Comparison of ENCODE assay signal across 27 cellular contexts in genomic region chr10:62121197-62121550, GRCh38.
DNase-seq lines count a peak whose midpoint lies in the region; ATAC-seq, FAIRE-seq and TF ChIP-seq lines count a peak whose summit lies in the region.
"Had no signal": no experiment of that assay in that cellular context is flagged by ENCODE, and none has a peak within 500 bp of the region (broad histone marks: within the 10 kb centered on the region; RNA-seq: fewer than 3 reads in every experiment).

No MANE protein-coding gene starts in this region.

- H3K9me3 ChIP-seq in Karpas-422 (ENCODE audit: low read length), result peaks cover 15% of the 10 kb centered on the region
- no peaks in the 10 kb centered on the region for H3K9me3 ChIP-seq in skeletal muscle satellite cell (replicated peaks; ENCODE audit: low read length)
- H3K9me3 ChIP-seq in HepG2 (ENCODE audit: low read length), result peaks cover 7% of the 10 kb centered on the region; the same call in 1 of the 2 replicates
- H3K9me3 ChIP-seq: testis had no signal

- peak; percentile 93 for ATAC-seq in activated CD8-positive, alpha-beta memory T cell treated with anti-CD3 and anti-CD28 coated beads, Interleukin-2, amount 10 ng/mL, durations not matched to agents 7 days and 5 days
- ATAC-seq in HG03439 (IDR thresholded peaks at IDR 0.05; ENCODE audit: unreplicated experiment) (no peak), HepG2 (no peak)
- ATAC-seq: esophagus mucosa, gastrocnemius medialis had no signal

- POLR2A ChIA-PET in HepG2 (lab: Yijun Ruan, JAX), result no interaction called here

- H3K4me2 ChIP-seq in Karpas-422 (ENCODE audit: low read depth, low read length, poor library complexity, severe bottlenecking) (no peak overlapping the region), skeletal muscle satellite cell (ENCODE audit: low read length) (peak overlapping the region; percentile 1), HepG2 (ENCODE audit: low read depth, low read length) (no peak overlapping the region)
- H3K4me2 ChIP-seq: BLaER1 treated with 17β-estradiol and CSF1 and Interleukin-3, amounts not matched to agents 10 nM and 100 nM; KMS-11 had no signal

- FAIRE-seq in HepG2 (lab: Jason Lieb, UNC), result no peak
- FAIRE-seq: D721Med had no signal

- peaks cover 34% of the 10 kb centered on the region for H3K4me1 Mint-ChIP-seq in activated CD8-positive, alpha-beta memory T cell treated with anti-CD3 and anti-CD28 coated beads, Interleukin-2, amount 10 ng/mL, durations not matched to agents 7 days and 5 days
- peaks cover 18% of the 10 kb centered on the region for H3K4me1 Mint-ChIP-seq in activated naive CD8-positive, alpha-beta T cell (ENCODE audit: low read depth)
- H3K4me1 Mint-ChIP-seq: nephron had no signal

- TF ChIP-seq EP300 in HepG2 (IDR thresholded peaks at IDR 0.05; ENCODE audit: low read depth in 2 of 2, low read length in 2 of 2) (no peak), HepG2 (CRISPR knock-in tag; IDR thresholded peaks at IDR 0.05; ENCODE audit: borderline replicate concordance) (no peak)

- WGBS in HepG2 (ENCODE audit: low lambda C conversion rate), result 62% methylated on average over 1 of the region's 1 CpG

- in situ Hi-C loops in HepG2 (cut with HindIII; ENCODE audit: extremely low pct_ligation_motif_present, low pct_unique_long_range_greater_than_20kb), result no loop called here

- no peak overlapping the region for H3K27ac ChIP-seq in Karpas-422 (ENCODE audit: low read length)
- H3K27ac ChIP-seq in HepG2 (ENCODE audit: extremely low read length, insufficient read depth, low read length), result no peak overlapping the region
- H3K27ac ChIP-seq: BLaER1 treated with 17β-estradiol and CSF1 and Interleukin-3, amounts not matched to agents 10 nM and 100 nM; gastrocnemius medialis; KMS-11; parathyroid adenoma; sigmoid colon; SK-N-MC; testis; uterus had no signal

- intact Hi-C loops in HepG2 (cut with micrococcal nuclease; ENCODE audit: unreplicated experiment), result no loop called here

- H3K4me1 ChIP-seq in Karpas-422 (ENCODE audit: low read length) (peaks cover 9% of the 10 kb centered on the region), skeletal muscle satellite cell (ENCODE audit: control insufficient read depth, insufficient read depth, low read length) (peaks cover 13% of the 10 kb centered on the region), HepG2 (ENCODE audit: insufficient read depth, low read length) (no peaks in the 10 kb centered on the region)
- H3K4me1 ChIP-seq: BLaER1 treated with 17β-estradiol and CSF1 and Interleukin-3, amounts not matched to agents 10 nM and 100 nM; gastrocnemius medialis; parathyroid adenoma; sigmoid colon; testis; uterus had no signal

- H3K27me3 Mint-ChIP-seq in activated CD8-positive, alpha-beta memory T cell treated with anti-CD3 and anti-CD28 coated beads, Interleukin-2, amount 10 ng/mL, durations not matched to agents 7 days and 5 days, result no peaks in the 10 kb centered on the region
- H3K27me3 Mint-ChIP-seq in activated naive CD8-positive, alpha-beta T cell, result no peaks in the 10 kb centered on the region
- H3K27me3 Mint-ChIP-seq: activated naive CD4-positive, alpha-beta T cell treated with anti-CD3 and anti-CD28 coated beads, Interleukin-2, amount 50 U/mL, for 24 hours had no signal

- H3K4me3 ChIP-seq in Karpas-422 (ENCODE audit: low read length), result no peak overlapping the region
- H3K4me3 ChIP-seq in skeletal muscle satellite cell (ENCODE audit: low read length), result no peak overlapping the region
- no peak overlapping the region for H3K4me3 ChIP-seq in HepG2 (replicated peaks in 1 of 3; ENCODE audit: insufficient read depth in 1 of 3, low read depth in 2 of 3, low read length in 3 of 3)
- H3K4me3 ChIP-seq: BLaER1 treated with 17β-estradiol and CSF1 and Interleukin-3, amounts not matched to agents 10 nM and 100 nM; gastrocnemius medialis; sigmoid colon; SK-N-MC; testis; uterus had no signal

- peak overlapping the region; percentile 93 for H3K27ac Mint-ChIP-seq in activated CD8-positive, alpha-beta memory T cell treated with anti-CD3 and anti-CD28 coated beads, Interleukin-2, amount 10 ng/mL, durations not matched to agents 7 days and 5 days
- peak overlapping the region; percentile 51 for H3K27ac Mint-ChIP-seq in activated naive CD8-positive, alpha-beta T cell
- H3K27ac Mint-ChIP-seq: activated naive CD4-positive, alpha-beta T cell treated with anti-CD3 and anti-CD28 coated beads, Interleukin-2, amount 50 U/mL, for 24 hours; nephron had no signal

- TF ChIP-seq RAD21 in HepG2 (CRISPR knock-in tag; IDR thresholded peaks at IDR 0.05), result no peak

- CTCF ChIA-PET in activated CD8-positive, alpha-beta memory T cell treated with anti-CD3 and anti-CD28 coated beads, Interleukin-2, amount 10 ng/mL, durations not matched to agents 7 days and 5 days (lab: Charles Lee), result no interaction called here
- CTCF ChIA-PET in HepG2 (lab: Yijun Ruan, JAX; ENCODE audit: low intra/inter-chr PET ratio, low total read pairs), result no interaction called here

- TF ChIP-seq POLR2A in HepG2 (IDR thresholded peaks at IDR 0.05; ENCODE audit: insufficient read depth in 1 of 2, low read depth in 2 of 2, low read length in 2 of 2), result no peak

- BruUV-seq in HepG2 (replicated peaks; lab: Mats Ljungman, UMichigan), result no TSS peak

- H3K9me3 Mint-ChIP-seq in activated CD8-positive, alpha-beta memory T cell treated with anti-CD3 and anti-CD28 coated beads, Interleukin-2, amount 10 ng/mL, durations not matched to agents 7 days and 5 days (ENCODE audit: low read depth), result peaks cover 25% of the 10 kb centered on the region
- peaks cover 12% of the 10 kb centered on the region for H3K9me3 Mint-ChIP-seq in activated naive CD8-positive, alpha-beta T cell (ENCODE audit: low read depth)

- TF ChIP-seq CTCF in HepG2 (CRISPR knock-in tag; IDR thresholded peaks at IDR 0.05), result no peak

- peaks cover 60% of the 10 kb centered on the region for H3K36me3 Mint-ChIP-seq in activated CD8-positive, alpha-beta memory T cell treated with anti-CD3 and anti-CD28 coated beads, Interleukin-2, amount 10 ng/mL, durations not matched to agents 7 days and 5 days
- peaks cover 15% of the 10 kb centered on the region for H3K36me3 Mint-ChIP-seq in activated naive CD8-positive, alpha-beta T cell

- H2AFZ ChIP-seq in Karpas-422 (ENCODE audit: low read length) (peak overlapping the region; percentile 42; the same call in 1 of the 2 replicates), HepG2 (ENCODE audit: low read length) (no peak overlapping the region)
- H2AFZ ChIP-seq: parathyroid adenoma had no signal

- no peaks in the 10 kb centered on the region for H3K79me2 ChIP-seq in Karpas-422 (ENCODE audit: low read length)
- no peaks in the 10 kb centered on the region for H3K79me2 ChIP-seq in HepG2 (ENCODE audit: insufficient read depth, low read length)
- H3K79me2 ChIP-seq: parathyroid adenoma had no signal

- peak overlapping the region; percentile 31 for H3K4me3 Mint-ChIP-seq in activated CD8-positive, alpha-beta memory T cell treated with anti-CD3 and anti-CD28 coated beads, Interleukin-2, amount 10 ng/mL, durations not matched to agents 7 days and 5 days
- H3K4me3 Mint-ChIP-seq in activated naive CD8-positive, alpha-beta T cell, result no peak overlapping the region
- H3K4me3 Mint-ChIP-seq: activated naive CD4-positive, alpha-beta T cell treated with anti-CD3 and anti-CD28 coated beads, Interleukin-2, amount 50 U/mL, for 24 hours; nephron had no signal

- H3K27me3 ChIP-seq in Karpas-422 (ENCODE audit: low read length) (no peaks in the 10 kb centered on the region), skeletal muscle satellite cell (ENCODE audit: control insufficient read depth, insufficient read depth, low read length) (no peaks in the 10 kb centered on the region), HepG2 (ENCODE audit: control insufficient read depth in 1 of 2, insufficient read depth in 2 of 2, low read length in 2 of 2) (no peaks in the 10 kb centered on the region)
- H3K27me3 ChIP-seq: BLaER1 treated with 17β-estradiol and CSF1 and Interleukin-3, amounts not matched to agents 10 nM and 100 nM; gastrocnemius medialis; sigmoid colon; testis; uterus had no signal

- H3K9me2 ChIP-seq in Karpas-422 (replicated peaks; ENCODE audit: insufficient read depth, low read length), result no peaks in the 10 kb centered on the region

- H3K36me3 ChIP-seq in Karpas-422 (ENCODE audit: insufficient read depth, low read length) (no peaks in the 10 kb centered on the region), skeletal muscle satellite cell (ENCODE audit: insufficient read depth, low read length) (no peaks in the 10 kb centered on the region), HepG2 (replicated peaks in 1 of 2; ENCODE audit: control insufficient read depth in 1 of 2, insufficient read depth in 2 of 2, low read length in 2 of 2) (no peaks in the 10 kb centered on the region)
- H3K36me3 ChIP-seq: BLaER1 treated with 17β-estradiol and CSF1 and Interleukin-3, amounts not matched to agents 10 nM and 100 nM; sigmoid colon; uterus had no signal

- no peak for DNase-seq in activated CD8-positive, alpha-beta memory T cell treated with anti-CD3 and anti-CD28 coated beads, Interleukin-2, amount 10 ng/mL, durations not matched to agents 7 days and 5 days
- DNase-seq in activated CD8-positive, alpha-beta memory T cell treated with anti-CD3 and anti-CD28 coated beads, Interleukin-2, amount 50 U/mL, for 48 hours, result no peak
- DNase-seq in Karpas-422 (no peak), pons (ENCODE audit: low spot score) (no peak), HepG2 (ENCODE audit: low spot score) (no peak)
- DNase-seq: activated CD4-positive, CD25-positive, alpha-beta regulatory T cell; activated CD8-positive, alpha-beta memory T cell treated with anti-CD3 and anti-CD28 coated beads, Interleukin-2, amount 50 U/mL, for 4 hours; effector CD8-positive, alpha-beta T cell; gastrocnemius medialis; hypothalamus; NCI-H1694; NCI-H526 treated with DMSO at 0.1 percent for 48 hours; RPMI8226; sigmoid colon; testis; uterus had no signal

- H4K20me1 ChIP-seq in Karpas-422 (ENCODE audit: insufficient read depth, low read depth, low read length) (no peaks in the 10 kb centered on the region), HepG2 (ENCODE audit: insufficient read depth, low read length) (no peaks in the 10 kb centered on the region)
- H4K20me1 ChIP-seq: BLaER1 treated with 17β-estradiol and CSF1 and Interleukin-3, amounts not matched to agents 10 nM and 100 nM had no signal

- no peak overlapping the region for H3K9ac ChIP-seq in Karpas-422 (ENCODE audit: low read length)
- no peak overlapping the region for H3K9ac ChIP-seq in skeletal muscle satellite cell (ENCODE audit: low read depth, low read length)
- H3K9ac ChIP-seq in HepG2 (ENCODE audit: insufficient read depth, low read depth, low read length), result no peak overlapping the region
- H3K9ac ChIP-seq: BLaER1 treated with 17β-estradiol and CSF1 and Interleukin-3, amounts not matched to agents 10 nM and 100 nM; KMS-11; parathyroid adenoma had no signal

TF ChIP-seq in HepG2, 621 proteins besides CTCF, POLR2A, EP300 and RAD21 (continues in another document):
- TF ChIP-seq ZFP90 (CRISPR knock-in tag; IDR thresholded peaks at IDR 0.05; ENCODE audit: borderline replicate concordance) (no peak), NFE2L1 (CRISPR knock-in tag; IDR thresholded peaks at IDR 0.05; ENCODE audit: borderline replicate concordance) (no peak), ZNF530 (CRISPR knock-in tag; IDR thresholded peaks at IDR 0.05; ENCODE audit: low read depth) (no peak)
